In genomic region chr11:44421090-44421675, GRCh38 we compare ENCODE assay signal across 18 cellular contexts.
DNase-seq lines count a peak whose midpoint lies in the region; ATAC-seq and TF ChIP-seq lines count a peak whose summit lies in the region.
"Had no signal": no experiment of that assay in that cellular context is flagged by ENCODE, and none has a peak within 500 bp of the region (broad histone marks: within the 10 kb centered on the region; RNA-seq: fewer than 3 reads in every experiment).

No MANE protein-coding gene starts in this region.

- DNase-seq in NCI-H146 (lab: John Stamatoyannopoulos, UW) (peak; percentile 46), NCI-H146 treated with DMSO at 0.1 percent for 48 hours (lab: John Stamatoyannopoulos, UW; ENCODE audit: unreplicated experiment) (no peak), M059J (ENCODE audit: low read depth) (peak; percentile 57), cerebellar cortex (ENCODE audit: low spot score) (peak; percentile 87), neural progenitor cell (ENCODE audit: low spot score) (peak; percentile 67), germinal center (ENCODE audit: low spot score) (no peak)
- no peak for DNase-seq in activated T-cell treated with anti-CD3 and anti-CD28 coated beads, Interleukin-2, amount 50 U/mL, for 48 hours
- DNase-seq: 8988T, COR-L47, DMS53, GDM1, NCI-H1417 treated with DMSO at 0.1 percent for 48 hours, NCI-H2081 treated with DMSO at 0.1 percent for 48 hours, NCI-H226 had no signal

- H3K27ac Mint-ChIP-seq in neural progenitor cell, result no peak overlapping the region
- H3K27ac Mint-ChIP-seq: IgD-negative memory B cell had no signal

- H3K36me3 ChIP-seq in neural progenitor cell, result no peaks in the 10 kb centered on the region
- H3K36me3 ChIP-seq: SJSA1 had no signal

- no peak for TF ChIP-seq CTCF in neural progenitor cell (IDR thresholded peaks at IDR 0.05)

- no peak overlapping the region for H3K27ac ChIP-seq in neural progenitor cell
- H3K27ac ChIP-seq: C4-2B, SJSA1 had no signal

- peaks cover 2% of the 10 kb centered on the region for H3K9me3 Mint-ChIP-seq in neural progenitor cell

- H3K9ac ChIP-seq in neural progenitor cell, result no peak overlapping the region

- no peaks in the 10 kb centered on the region for H3K79me2 ChIP-seq in neural progenitor cell (ENCODE audit: low read depth)

- peak overlapping the region; percentile 39 for H3K4me2 ChIP-seq in neural progenitor cell

- peaks cover 33% of the 10 kb centered on the region for H3K4me1 Mint-ChIP-seq in neural progenitor cell
- H3K4me1 Mint-ChIP-seq: IgD-negative memory B cell had no signal

- H4K20me1 ChIP-seq in neural progenitor cell (ENCODE audit: low read depth), result no peaks in the 10 kb centered on the region

- H3K4me3 ChIP-seq in neural progenitor cell, result no peak overlapping the region
- H3K4me3 ChIP-seq: SJSA1 had no signal

- peaks cover 16% of the 10 kb centered on the region for H3F3A ChIP-seq in neural progenitor cell (ENCODE audit: low read depth)

- H3K4me1 ChIP-seq in neural progenitor cell, result peaks cover 21% of the 10 kb centered on the region
- H3K4me1 ChIP-seq: SJSA1 had no signal

- H2AFZ ChIP-seq in neural progenitor cell (replicated peaks), result no peak overlapping the region

- no peaks in the 10 kb centered on the region for H3K9me3 ChIP-seq in neural progenitor cell (ENCODE audit: low read depth)
- H3K9me3 ChIP-seq: SJSA1 had no signal

- no peak for ATAC-seq in HG02678 (IDR thresholded peaks at IDR 0.05; ENCODE audit: unreplicated experiment)

- peaks cover 2% of the 10 kb centered on the region for H3K27me3 Mint-ChIP-seq in neural progenitor cell (ENCODE audit: insufficient read depth, low read depth)

- no peaks in the 10 kb centered on the region for H3K36me3 Mint-ChIP-seq in neural progenitor cell
- H3K36me3 Mint-ChIP-seq: IgD-negative memory B cell had no signal

- H3K4me3 Mint-ChIP-seq in neural progenitor cell, result no peak overlapping the region
- H3K4me3 Mint-ChIP-seq: IgD-negative memory B cell had no signal

- peaks cover 10% of the 10 kb centered on the region for H3K27me3 ChIP-seq in neural progenitor cell

Comparison
In these comparisons a context has a peak if more than half of its experiments do, and no peak if none do; other contexts are left out.
1. DNase-seq: peak in NCI-H146 (single experiment), M059J (single experiment), cerebellar cortex (single experiment) and neural progenitor cell (single experiment); none in NCI-H146 treated with DMSO at 0.1 percent for 48 hours (single experiment), germinal center (single experiment) and activated T-cell treated with anti-CD3 and anti-CD28 coated beads, Interleukin-2, amount 50 U/mL, for 48 hours (0 of 2).